In genomic region chr6:107114213-107114871, GRCh38 we compare ENCODE assay signal across 8 cellular contexts. TPM values are rescaled to one million over a fixed set of nuclear protein-coding genes. Genes with fewer than 3 reads are reported as not detected.
A peak's percentile ranks its signal among the peaks of the same experiment; 100 is the strongest.
DNase-seq lines count a peak whose midpoint lies in the region; ATAC-seq and TF ChIP-seq lines count a peak whose summit lies in the region.

No MANE protein-coding gene starts in this region.

- H3K9me3 ChIP-seq in right atrium auricular region (no peaks in the 10 kb centered on the region), aorta (ENCODE audit: control insufficient read depth, low read length) (no peaks in the 10 kb centered on the region)

- H3K36me3 ChIP-seq in right atrium auricular region (no peaks in the 10 kb centered on the region), aorta (ENCODE audit: control insufficient read depth in 1 of 2, insufficient read depth in 2 of 2, low read length in 1 of 2) (no peaks in the 10 kb centered on the region)

- DNase-seq in GM12865 (ENCODE audit: low read depth) (peak; percentile 90), HFF-Myc (ENCODE audit: extremely low read depth, low read depth) (no peak), NAMALWA (ENCODE audit: low spot score) (peak; percentile 83), T-helper 1 cell (peak; percentile 45 to 70 (median 54)), amygdala (lab: John Stamatoyannopoulos, UW) (peak in 54 of 56 donors; percentile 10 to 85 (median 63)), right atrium auricular region (ENCODE audit: low spot score) (peak; percentile 73), pulmonary artery endothelial cell (ENCODE audit: low read depth, low spot score) (peak; percentile 40), aorta (peak; percentile 92 to 96)

- peak overlapping the region; percentile 15 for H3K4me3 ChIP-seq in GM12865 (ENCODE audit: low read depth, low read length)
- H3K4me3 ChIP-seq in HFF-Myc (replicated peaks; ENCODE audit: low read depth, low read length) = peak overlapping the region; percentile 60
- peak overlapping the region; percentile 63 to 65 for H3K4me3 ChIP-seq in right atrium auricular region
- peak overlapping the region; percentile 92 to 99 for H3K4me3 ChIP-seq in aorta (ENCODE audit: low read length in 2 of 2)

- ATAC-seq in aorta (ENCODE audit: low FRiP score) = peak; percentile 97

- H3K27ac ChIP-seq in right atrium auricular region = peak overlapping the region; percentile 67 to 70
- no peak overlapping the region for H3K27ac ChIP-seq in aorta (ENCODE audit: low read depth in 1 of 2, low read length in 2 of 2)

- TF ChIP-seq CTCF in GM12865 (IDR thresholded peaks at IDR 0.05; ENCODE audit: insufficient read depth, low read depth, low read length, missing control alignments) (peak; percentile 82), HFF-Myc (IDR thresholded peaks at IDR 0.05; ENCODE audit: low read depth, low read length, missing control alignments) (peak; percentile 45), right atrium auricular region (IDR thresholded peaks at IDR 0.05) (peak; percentile 95 to 96)

- WGBS in aorta, 2 donors = 0% methylated on average over 46 to 104 of the region's 104 CpGs

- H3K27me3 ChIP-seq in right atrium auricular region = no peaks in the 10 kb centered on the region
- no peaks in the 10 kb centered on the region for H3K27me3 ChIP-seq in aorta (ENCODE audit: control insufficient read depth in 1 of 2, insufficient read depth in 2 of 2, low read length in 1 of 2)

- intact Hi-C loops in aorta (cut with DNase I) = loop anchor here (5.0 kb wide), 1 partner anchor 87 kb away; the partner anchor contains the start of gene MTRES1 (in 2 of the 2)

- H3K4me1 ChIP-seq in right atrium auricular region (peaks cover 0 to 20% of the 10 kb centered on the region in 2 donors), aorta (ENCODE audit: control insufficient read depth in 1 of 2, insufficient read depth in 2 of 2, low read length in 2 of 2) (peaks cover 0 to 5% of the 10 kb centered on the region in 2 donors)

RNA-seq across cellular contexts. Expression of gene BEND3, which starts 1.0 kb away (rescaled TPM):
- total RNA-seq in right atrium auricular region (1 to 10 TPM in 1 of 2 donors, under 1 TPM in 1; 0.56 to 1.9 TPM), pulmonary artery endothelial cell (2.0 and 3.5 TPM in 2 replicates), aorta (1 to 10 TPM; 1.4 to 1.6 TPM)
- under 1 TPM; 0.13 to 0.33 TPM for polyA plus RNA-seq in aorta

Comparison
In these comparisons a context has a peak if more than half of its experiments do, and no peak if none do; other contexts are left out.
1. H3K4me3 ChIP-seq: peak in every context shown above with its lines; median percentile 96 in aorta; 64 in right atrium auricular region; 60 in HFF-Myc; 15 in GM12865.
2. CTCF ChIP-seq: peak in every context shown above with its lines; median percentile 96 in right atrium auricular region; 82 in GM12865; 45 in HFF-Myc.
3. H3K27ac ChIP-seq: peak in right atrium auricular region (2 of 2); none in aorta (0 of 2).